ENCODE assay signal across 9 cellular contexts in the genomic region with DNA sequence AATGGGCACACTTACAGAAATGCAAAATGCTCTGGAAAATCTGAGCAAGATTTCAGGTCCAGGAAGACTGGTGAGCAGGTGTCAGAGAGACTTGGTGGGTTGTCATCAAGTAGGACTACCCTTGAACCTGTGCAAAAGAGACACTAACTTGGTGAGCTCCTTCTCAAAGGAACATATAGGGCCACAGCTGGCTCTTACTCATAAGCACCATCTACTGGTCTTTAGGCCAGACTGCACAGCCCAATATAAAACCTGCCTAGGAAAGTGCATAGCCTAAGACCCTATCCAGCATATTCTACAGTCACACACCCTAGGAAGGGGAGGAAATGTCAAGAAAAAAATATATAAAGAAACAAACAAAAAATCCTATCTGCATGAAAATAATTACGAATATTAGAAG. TPM values are rescaled to one million over a fixed set of nuclear protein-coding genes. Genes with fewer than 3 reads are reported as not detected.
DNase-seq lines count a peak whose midpoint lies in the region; ATAC-seq and TF ChIP-seq lines count a peak whose summit lies in the region.
"Had no signal": no experiment of that assay in that cellular context is flagged by ENCODE, and none has a peak within 500 bp of the region (broad histone marks: within the 10 kb centered on the region; RNA-seq: fewer than 3 reads in every experiment).

No MANE protein-coding gene starts in this region.

- H3K27me3 ChIP-seq in heart right ventricle = no peaks in the 10 kb centered on the region

- intact Hi-C loops in heart right ventricle (cut with DNase I) (loop anchor here in 2 of 10 donors (5.0 to 10.0 kb wide), 3 partner anchors 99 to 284 kb away; partner anchors contain the start of gene OR9Q2 (in 2 of the 2)), Right ventricle myocardium inferior (cut with DNase I) (no loop called here)

- DNase-seq in heart right ventricle = no peak
- DNase-seq in Right ventricle myocardium inferior (ENCODE audit: missing footprints) = no peak
- peak; percentile 50 for DNase-seq in NCI-H526 treated with DMSO at 0.1 percent for 48 hours (lab: John Stamatoyannopoulos, UW)
- peak; percentile 8 for DNase-seq in endothelial cell (ENCODE audit: low spot score)
- DNase-seq in osteocyte (ENCODE audit: extremely low spot score, unreplicated experiment) = no peak
- DNase-seq in hippocampal formation (lab: John Stamatoyannopoulos, UW) = no peak
- DNase-seq in superior temporal gyrus (ENCODE audit: extremely low spot score) = no peak

- peaks cover 0 to 21% (median 0%) of the 10 kb centered on the region in 11 donors for H3K9me3 ChIP-seq in heart right ventricle

- TF ChIP-seq CTCF in heart right ventricle (IDR thresholded peaks at IDR 0.05) (peak; percentile 24 to 69 (median 59)), endothelial cell (IDR thresholded peaks at IDR 0.05; ENCODE audit: unreplicated experiment) (no peak), osteocyte (IDR thresholded peaks at IDR 0.05) (peak; percentile 51)

- H3K27me3 Mint-ChIP-seq in endothelial cell (ENCODE audit: unreplicated experiment) (no peaks in the 10 kb centered on the region), osteocyte (ENCODE audit: unreplicated experiment) (peaks cover 10% of the 10 kb centered on the region)

- no peak overlapping the region for H3K4me3 ChIP-seq in heart right ventricle

- no peaks in the 10 kb centered on the region for H3K9me3 Mint-ChIP-seq in endothelial cell (ENCODE audit: unreplicated experiment)
- no peaks in the 10 kb centered on the region for H3K9me3 Mint-ChIP-seq in osteocyte (ENCODE audit: unreplicated experiment)

- H3K27ac ChIP-seq in heart right ventricle = no peak overlapping the region

- H3K27ac Mint-ChIP-seq in endothelial cell (ENCODE audit: unreplicated experiment) (no peak overlapping the region), osteocyte (ENCODE audit: unreplicated experiment) (no peak overlapping the region)

- H3K4me3 Mint-ChIP-seq in endothelial cell (ENCODE audit: unreplicated experiment) (no peak overlapping the region), osteocyte (ENCODE audit: unreplicated experiment) (no peak overlapping the region)

- H3K4me1 Mint-ChIP-seq in endothelial cell (ENCODE audit: unreplicated experiment) (peaks cover 5% of the 10 kb centered on the region), osteocyte (ENCODE audit: unreplicated experiment) (peaks cover 3% of the 10 kb centered on the region)

- H3K4me1 ChIP-seq in heart right ventricle = peaks cover 0 to 8% (median 0%) of the 10 kb centered on the region in 9 donors

- no peaks in the 10 kb centered on the region for H3K36me3 ChIP-seq in heart right ventricle

- WGBS in heart right ventricle, 2 donors = 7 to 8% methylated on average over 1 of the region's 1 CpG

- no peaks in the 10 kb centered on the region for H3K36me3 Mint-ChIP-seq in endothelial cell (ENCODE audit: low read depth, unreplicated experiment)
- no peaks in the 10 kb centered on the region for H3K36me3 Mint-ChIP-seq in osteocyte (ENCODE audit: unreplicated experiment)

- ATAC-seq in heart right ventricle = peak in 6 of 8 donors; percentile 57 to 78 (median 70)
- ATAC-seq in Right ventricle myocardium inferior = no peak
- peak; percentile 78 for ATAC-seq in HG02623 (IDR thresholded peaks at IDR 0.05; ENCODE audit: unreplicated experiment)

RNA-seq across cellular contexts. Expression of gene OR10W1, which starts 18.2 kb away (rescaled TPM):
- total RNA-seq in heart right ventricle = not detected
- polyA plus RNA-seq in heart right ventricle = not detected
- not detected for total RNA-seq in Right ventricle myocardium inferior
- total RNA-seq in endothelial cell (ENCODE audit: unreplicated experiment) = not detected
- not detected in 2 replicates for total RNA-seq in osteocyte
- total RNA-seq: frontal cortex had no signal

RNA-seq across cellular contexts. Expression of gene OR10Q1, which starts 57.5 kb away (rescaled TPM):
- total RNA-seq in heart right ventricle (not detected), Right ventricle myocardium inferior (not detected), endothelial cell (ENCODE audit: unreplicated experiment) (not detected), osteocyte (not detected in 2 replicates)
- under 1 TPM in 1 of 2 donors, not detected in 1; 0.03 TPM for polyA plus RNA-seq in heart right ventricle
- total RNA-seq: frontal cortex had no signal

Comparison
In these comparisons a context has a peak if more than half of its experiments do, and no peak if none do; other contexts are left out.
1. DNase-seq: peak in NCI-H526 treated with DMSO at 0.1 percent for 48 hours (single experiment) and endothelial cell (single experiment); none in heart right ventricle (0 of 2), Right ventricle myocardium inferior (single experiment), osteocyte (single experiment), hippocampal formation (0 of 2) and superior temporal gyrus (single experiment).